In the genomic region with DNA sequence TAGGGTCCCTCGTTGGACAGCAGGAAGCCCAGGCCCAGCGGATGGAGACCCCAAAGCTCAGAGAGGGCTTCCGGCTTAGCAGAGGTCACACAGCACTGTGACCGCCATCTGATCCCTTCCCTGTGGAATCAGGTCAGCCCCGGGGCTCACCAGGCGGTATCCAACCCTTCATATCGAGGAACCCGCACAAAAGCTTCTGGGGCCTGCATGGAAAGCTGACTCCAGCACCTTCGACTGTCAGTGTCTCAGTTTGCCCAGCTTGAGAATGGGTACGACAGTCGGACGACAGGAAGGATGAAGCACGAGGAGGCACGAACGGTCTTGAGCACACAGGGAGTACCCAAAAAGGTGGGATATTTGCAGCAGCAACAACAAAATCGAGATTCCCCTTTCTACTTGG, we compare ENCODE assay signal across 1 cellular context.
TF ChIP-seq lines count a peak whose summit lies in the region.

No MANE protein-coding gene starts in this region.

TF ChIP-seq in A549, 52 proteins besides CTCF, POLR2A, EP300 and RAD21:
- TF ChIP-seq NR3C1 (IDR thresholded peaks at IDR 0.05) (no peak), HDAC2 (IDR thresholded peaks at IDR 0.05) (peak; percentile 58; the same call in 1 of the 2 replicates), BHLHE40 (IDR thresholded peaks at IDR 0.05; ENCODE audit: low read depth, low read length) (no peak), HEYL (CRISPR knock-in tag; IDR thresholded peaks at IDR 0.05) (no peak), ZFP36 (IDR thresholded peaks at IDR 0.05; ENCODE audit: borderline replicate concordance, partially characterized antibody) (peak; percentile 43), CHD4 (IDR thresholded peaks at IDR 0.05; ENCODE audit: borderline replicate concordance) (peak; percentile 54; the same call in 1 of the 2 replicates), EHMT2 (IDR thresholded peaks at IDR 0.05; ENCODE audit: low read depth) (no peak), NFE2L2 (conservative IDR thresholded peaks at IDR 0.05; ENCODE audit: low read length) (no peak), KDM1A (IDR thresholded peaks at IDR 0.05; ENCODE audit: low read depth) (peak; percentile 90), RCOR1 (IDR thresholded peaks at IDR 0.05; ENCODE audit: low read depth, low read length) (no peak), CHD2 (IDR thresholded peaks at IDR 0.05; ENCODE audit: low read length, partially characterized antibody) (no peak)
- TF ChIP-seq, protein P1, sequence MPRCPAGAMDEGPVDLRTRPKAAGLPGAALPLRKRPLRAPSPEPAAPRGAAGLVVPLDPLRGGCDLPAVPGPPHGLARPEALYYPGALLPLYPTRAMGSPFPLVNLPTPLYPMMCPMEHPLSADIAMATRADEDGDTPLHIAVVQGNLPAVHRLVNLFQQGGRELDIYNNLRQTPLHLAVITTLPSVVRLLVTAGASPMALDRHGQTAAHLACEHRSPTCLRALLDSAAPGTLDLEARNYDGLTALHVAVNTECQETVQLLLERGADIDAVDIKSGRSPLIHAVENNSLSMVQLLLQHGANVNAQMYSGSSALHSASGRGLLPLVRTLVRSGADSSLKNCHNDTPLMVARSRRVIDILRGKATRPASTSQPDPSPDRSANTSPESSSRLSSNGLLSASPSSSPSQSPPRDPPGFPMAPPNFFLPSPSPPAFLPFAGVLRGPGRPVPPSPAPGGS (IDR thresholded peaks at IDR 0.05), result no peak
- TF ChIP-seq, protein P2, sequence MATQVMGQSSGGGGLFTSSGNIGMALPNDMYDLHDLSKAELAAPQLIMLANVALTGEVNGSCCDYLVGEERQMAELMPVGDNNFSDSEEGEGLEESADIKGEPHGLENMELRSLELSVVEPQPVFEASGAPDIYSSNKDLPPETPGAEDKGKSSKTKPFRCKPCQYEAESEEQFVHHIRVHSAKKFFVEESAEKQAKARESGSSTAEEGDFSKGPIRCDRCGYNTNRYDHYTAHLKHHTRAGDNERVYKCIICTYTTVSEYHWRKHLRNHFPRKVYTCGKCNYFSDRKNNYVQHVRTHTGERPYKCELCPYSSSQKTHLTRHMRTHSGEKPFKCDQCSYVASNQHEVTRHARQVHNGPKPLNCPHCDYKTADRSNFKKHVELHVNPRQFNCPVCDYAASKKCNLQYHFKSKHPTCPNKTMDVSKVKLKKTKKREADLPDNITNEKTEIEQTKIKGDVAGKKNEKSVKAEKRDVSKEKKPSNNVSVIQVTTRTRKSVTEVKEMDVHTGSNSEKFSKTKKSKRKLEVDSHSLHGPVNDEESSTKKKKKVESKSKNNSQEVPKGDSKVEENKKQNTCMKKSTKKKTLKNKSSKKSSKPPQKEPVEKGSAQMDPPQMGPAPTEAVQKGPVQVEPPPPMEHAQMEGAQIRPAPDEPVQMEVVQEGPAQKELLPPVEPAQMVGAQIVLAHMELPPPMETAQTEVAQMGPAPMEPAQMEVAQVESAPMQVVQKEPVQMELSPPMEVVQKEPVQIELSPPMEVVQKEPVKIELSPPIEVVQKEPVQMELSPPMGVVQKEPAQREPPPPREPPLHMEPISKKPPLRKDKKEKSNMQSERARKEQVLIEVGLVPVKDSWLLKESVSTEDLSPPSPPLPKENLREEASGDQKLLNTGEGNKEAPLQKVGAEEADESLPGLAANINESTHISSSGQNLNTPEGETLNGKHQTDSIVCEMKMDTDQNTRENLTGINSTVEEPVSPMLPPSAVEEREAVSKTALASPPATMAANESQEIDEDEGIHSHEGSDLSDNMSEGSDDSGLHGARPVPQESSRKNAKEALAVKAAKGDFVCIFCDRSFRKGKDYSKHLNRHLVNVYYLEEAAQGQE (IDR thresholded peaks at IDR 0.05), result no peak
